ENCODE assay signal across 8 cellular contexts in genomic region chr1:37478451-37478871, GRCh38. TPM values are rescaled to one million over a fixed set of nuclear protein-coding genes. Genes with fewer than 3 reads are reported as not detected.
A peak's percentile ranks its signal among the peaks of the same experiment; 100 is the strongest.
DNase-seq lines count a peak whose midpoint lies in the region; ATAC-seq, FAIRE-seq and TF ChIP-seq lines count a peak whose summit lies in the region.

No MANE protein-coding gene starts in this region.

- intact Hi-C loops in left lung (cut with DNase I), result no loop called here

- H3K36me3 Mint-ChIP-seq in activated T-cell treated with anti-CD3 and anti-CD28 coated beads, Interleukin-2, amount 50 U/mL, for 72 hours (ENCODE audit: insufficient read depth in 2 of 2), result peaks cover 32 to 34% of the 10 kb centered on the region in 2 donors

- H3K9me3 ChIP-seq in KOPT-K1 (ENCODE audit: insufficient read depth, low read length, poor library complexity, severe bottlenecking) (no peaks in the 10 kb centered on the region), left lung (no peaks in the 10 kb centered on the region), suprapubic skin (no peaks in the 10 kb centered on the region)

- H3K4me1 Mint-ChIP-seq in activated T-cell treated with anti-CD3 and anti-CD28 coated beads, Interleukin-2, amount 50 U/mL, for 72 hours (ENCODE audit: low read depth), result peaks cover 55% of the 10 kb centered on the region

- no peak for TF ChIP-seq EP300 in suprapubic skin (IDR thresholded peaks at IDR 0.05)

- DNase-seq in AG08395 (ENCODE audit: low spot score) (peak; percentile 57), left lung (no peak), suprapubic skin (ENCODE audit: low spot score in 2 of 2) (peak in 1 of 2 donors; percentile 55), H54 (ENCODE audit: insufficient read length, low spot score) (no peak)
- DNase-seq in activated T-cell treated with anti-CD3 and anti-CD28 coated beads, Interleukin-2, amount 50 U/mL, for 72 hours, result peak; percentile 61 to 71

- no peaks in the 10 kb centered on the region for H3K27me3 Mint-ChIP-seq in activated T-cell treated with anti-CD3 and anti-CD28 coated beads, Interleukin-2, amount 50 U/mL, for 72 hours (ENCODE audit: low read depth)

- H3K9me3 Mint-ChIP-seq in activated T-cell treated with anti-CD3 and anti-CD28 coated beads, Interleukin-2, amount 50 U/mL, for 72 hours, result no peaks in the 10 kb centered on the region

- peak overlapping the region; percentile 85 to 91 for H3K4me3 Mint-ChIP-seq in activated T-cell treated with anti-CD3 and anti-CD28 coated beads, Interleukin-2, amount 50 U/mL, for 72 hours

- TF ChIP-seq POLR2A in suprapubic skin (IDR thresholded peaks at IDR 0.05), result no peak
- no peak for TF ChIP-seq POLR2A in H54 (IDR thresholded peaks at IDR 0.05; ENCODE audit: low read depth, low read length)
- TF ChIP-seq POLR2A in GM18505 (IDR thresholded peaks at IDR 0.05; ENCODE audit: borderline replicate concordance, extremely low read depth, insufficient read depth, insufficient read length), result no peak

- H3K27ac ChIP-seq in KOPT-K1 (ENCODE audit: low read depth, low read length, poor library complexity, severe bottlenecking) (peak overlapping the region; percentile 69), left lung (peak overlapping the region; percentile 94 to 96), suprapubic skin (peak overlapping the region; percentile 95)

- peaks cover 55 to 84% of the 10 kb centered on the region in 2 donors for H3K4me1 ChIP-seq in left lung
- peaks cover 78% of the 10 kb centered on the region for H3K4me1 ChIP-seq in suprapubic skin

- peak; percentile 42 to 44 for ATAC-seq in activated T-cell treated with anti-CD3 and anti-CD28 coated beads, Interleukin-2, amount 50 U/mL, for 72 hours (replicated peaks in 1 of 2)
- ATAC-seq in left lung (no peak), GM18505 (IDR thresholded peaks at IDR 0.05; ENCODE audit: unreplicated experiment) (no peak), HG03025 (IDR thresholded peaks at IDR 0.05; ENCODE audit: low FRiP score, unreplicated experiment) (no peak)

- peaks cover 61% of the 10 kb centered on the region for H3K36me3 ChIP-seq in KOPT-K1 (ENCODE audit: insufficient read depth, low read length)
- peaks cover 8 to 76% of the 10 kb centered on the region in 2 donors for H3K36me3 ChIP-seq in left lung
- H3K36me3 ChIP-seq in suprapubic skin, result peaks cover 41% of the 10 kb centered on the region

- peak overlapping the region; percentile 90 for H3K27ac Mint-ChIP-seq in activated T-cell treated with anti-CD3 and anti-CD28 coated beads, Interleukin-2, amount 50 U/mL, for 72 hours

- 93% methylated on average over 7 of the region's 8 CpGs for WGBS in suprapubic skin

- FAIRE-seq in H54 (lab: Jason Lieb, UNC), result no peak

- H3K27me3 ChIP-seq in left lung (no peaks in the 10 kb centered on the region), suprapubic skin (no peaks in the 10 kb centered on the region)

- TF ChIP-seq CTCF in left lung (IDR thresholded peaks at IDR 0.05) (no peak), suprapubic skin (IDR thresholded peaks at IDR 0.05) (no peak)

- H3K4me3 ChIP-seq in left lung, result peak overlapping the region in 1 of 2 donors; percentile 94
- peak overlapping the region; percentile 81 for H3K4me3 ChIP-seq in suprapubic skin

RNA-seq across cellular contexts. Expression of gene ZC3H12A, which starts 4.1 kb away (rescaled TPM):
- total RNA-seq in activated T-cell treated with anti-CD3 and anti-CD28 coated beads, Interleukin-2, amount 50 U/mL, for 72 hours, result 10 to 100 TPM; 33.5 to 46.1 TPM
- total RNA-seq in left lung, result 10 to 100 TPM; 10.2 to 28.0 TPM
- total RNA-seq in suprapubic skin, result 100 to 1,000 TPM in 1 of 4 donors, 10 to 100 TPM in 3; 47.7 to 107 (median 56.1) TPM

RNA-seq across cellular contexts. Expression of gene MEAF6, which starts 36.1 kb away (rescaled TPM):
- total RNA-seq in activated T-cell treated with anti-CD3 and anti-CD28 coated beads, Interleukin-2, amount 50 U/mL, for 72 hours, result 100 to 1,000 TPM; 105 to 108 TPM
- 10 to 100 TPM; 47.7 to 56.0 TPM for total RNA-seq in left lung
- 100 to 1,000 TPM in 1 of 4 donors, 10 to 100 TPM in 3; 63.6 to 105 (median 68.7) TPM for total RNA-seq in suprapubic skin

Comparison
In these comparisons a context has a peak if more than half of its experiments do, and no peak if none do; other contexts are left out.
1. DNase-seq: peak in AG08395 (single experiment) and activated T-cell treated with anti-CD3 and anti-CD28 coated beads, Interleukin-2, amount 50 U/mL, for 72 hours (2 of 2); none in left lung (0 of 2) and H54 (single experiment).
2. ATAC-seq: peak in activated T-cell treated with anti-CD3 and anti-CD28 coated beads, Interleukin-2, amount 50 U/mL, for 72 hours (2 of 2); none in left lung (single experiment), GM18505 (single experiment) and HG03025 (single experiment).
3. Peak in every context shown above with its lines, with median percentiles within 50 percentile points of each other: H3K27ac ChIP-seq.